Comparison of ENCODE assay signal across 9 cellular contexts in genomic region chr4:186587416-186588018, GRCh38. TPM values are rescaled to one million over a fixed set of nuclear protein-coding genes. Genes with fewer than 3 reads are reported as not detected.
DNase-seq lines count a peak whose midpoint lies in the region; ATAC-seq, FAIRE-seq and TF ChIP-seq lines count a peak whose summit lies in the region.
"Had no signal": no experiment of that assay in that cellular context is flagged by ENCODE, and none has a peak within 500 bp of the region (broad histone marks: within the 10 kb centered on the region; RNA-seq: fewer than 3 reads in every experiment).

No MANE protein-coding gene starts in this region.

- H3K4me3 Mint-ChIP-seq in WTC11 (no peak overlapping the region), chondrocyte (ENCODE audit: unreplicated experiment) (no peak overlapping the region)
- H3K4me3 Mint-ChIP-seq: dendritic cell treated with granulocyte-macrophage colony-stimulating factor and Interleukin-4, amounts not matched to agents 40 ng/mL and 50 ng/mL, for 4 days had no signal

- 0 out of 2 replicates have a peak, but pooled peaks cover 2% of the 10 kb centered on the region for H3K4me1 ChIP-seq in HepG2 (ENCODE audit: insufficient read depth, low read length)

- TF ChIP-seq EP300 in HepG2 (IDR thresholded peaks at IDR 0.05; ENCODE audit: low read depth in 2 of 2, low read length in 2 of 2) (no peak), HepG2 (CRISPR knock-in tag; IDR thresholded peaks at IDR 0.05; ENCODE audit: borderline replicate concordance) (no peak)

- no peak overlapping the region for H2AFZ ChIP-seq in HepG2 (ENCODE audit: low read length)

- H3K36me3 ChIP-seq in HepG2 (replicated peaks in 1 of 2; ENCODE audit: control insufficient read depth in 1 of 2, insufficient read depth in 2 of 2, low read length in 2 of 2) = peaks cover 26 to 64% of the 10 kb centered on the region in 2 experiments

- no TSS peak for BruUV-seq in HepG2 (replicated peaks; lab: Mats Ljungman, UMichigan)

- in situ Hi-C loops in HepG2 (cut with HindIII; ENCODE audit: extremely low pct_ligation_motif_present, low pct_unique_long_range_greater_than_20kb) = loop anchor here (10.0 kb wide), 1 partner anchor 283 kb away; no protein-coding TSS in a partner anchor

- intact Hi-C loops in HepG2 (cut with micrococcal nuclease; ENCODE audit: unreplicated experiment) = loop anchor here (1.0 kb wide), 2 partner anchors 114 to 290 kb away; no protein-coding TSS in a partner anchor

- TF ChIP-seq CTCF in D721Med (IDR thresholded peaks at IDR 0.05; ENCODE audit: insufficient read depth, missing control alignments) (peak; percentile 89), WTC11 (IDR thresholded peaks at IDR 0.05) (peak; percentile 86), chondrocyte (IDR thresholded peaks at IDR 0.05) (peak; percentile 99), HepG2 (CRISPR knock-in tag; IDR thresholded peaks at IDR 0.05) (peak; percentile 69)

- H3K9me3 ChIP-seq in HepG2 (ENCODE audit: low read length) = no peaks in the 10 kb centered on the region

- peaks cover 2% of the 10 kb centered on the region; the same call in 1 of the 2 replicates for H3K4me1 Mint-ChIP-seq in WTC11
- peaks cover 23% of the 10 kb centered on the region for H3K4me1 Mint-ChIP-seq in chondrocyte (ENCODE audit: low read depth)

- no peak overlapping the region for H3K4me2 ChIP-seq in HepG2 (ENCODE audit: low read depth, low read length)

- no peak for FAIRE-seq in D721Med (lab: Jason Lieb, UNC)
- peak; percentile 36 for FAIRE-seq in HepG2 (lab: Jason Lieb, UNC)

- peak; percentile 36; the same call in 1 of the 2 replicates for TF ChIP-seq RAD21 in HepG2 (CRISPR knock-in tag; IDR thresholded peaks at IDR 0.05)

- POLR2A ChIA-PET in WTC11 (lab: Charles Lee) = interaction anchor here (1.4 kb wide), 1 partner anchor 133 kb away, joined by 3 read pairs; no protein-coding TSS in a partner anchor
- POLR2A ChIA-PET in HepG2 (lab: Yijun Ruan, JAX) = no interaction called here

- no peaks in the 10 kb centered on the region for H3K27me3 ChIP-seq in HepG2 (ENCODE audit: control insufficient read depth in 1 of 2, insufficient read depth in 2 of 2, low read length in 2 of 2)

- CTCF ChIA-PET in WTC11 (lab: Charles Lee) (interaction anchor here (0.8 to 1.6 kb wide), 9 partner anchors 14 to 289 kb away, joined by 3 to 8 read pairs (median 5); no protein-coding TSS in a partner anchor), HepG2 (lab: Yijun Ruan, JAX; ENCODE audit: low intra/inter-chr PET ratio, low total read pairs) (interaction anchor here (1.7 to 2.3 kb wide), 2 partner anchors 115 to 291 kb away, joined by 7 to 20 read pairs; no protein-coding TSS in a partner anchor)

- H3K27me3 Mint-ChIP-seq in WTC11 (ENCODE audit: low read depth) (no peaks in the 10 kb centered on the region), chondrocyte (ENCODE audit: low read depth) (no peaks in the 10 kb centered on the region)
- H3K27me3 Mint-ChIP-seq: dendritic cell treated with granulocyte-macrophage colony-stimulating factor and Interleukin-4, amounts not matched to agents 40 ng/mL and 50 ng/mL, for 4 days had no signal

- H3K27ac Mint-ChIP-seq in WTC11 (no peak overlapping the region), chondrocyte (ENCODE audit: unreplicated experiment) (peak overlapping the region; percentile 42)
- H3K27ac Mint-ChIP-seq: dendritic cell treated with granulocyte-macrophage colony-stimulating factor and Interleukin-4, amounts not matched to agents 40 ng/mL and 50 ng/mL, for 4 days had no signal

- no peak overlapping the region for H3K9ac ChIP-seq in HepG2 (ENCODE audit: insufficient read depth, low read depth, low read length)

- no peak overlapping the region for H3K4me3 ChIP-seq in HepG2 (replicated peaks in 1 of 3; ENCODE audit: insufficient read depth in 1 of 3, low read depth in 2 of 3, low read length in 3 of 3)

- H3K9me3 Mint-ChIP-seq in WTC11 (peaks cover 6% of the 10 kb centered on the region), chondrocyte (ENCODE audit: low read depth) (no peaks in the 10 kb centered on the region)

- H3K36me3 Mint-ChIP-seq in WTC11 (peaks cover 55% of the 10 kb centered on the region), chondrocyte (ENCODE audit: low read depth) (peaks cover 41% of the 10 kb centered on the region)

- ATAC-seq in GM19372 (IDR thresholded peaks at IDR 0.05; ENCODE audit: low read depth, unreplicated experiment) (peak; percentile 83), WTC11 (peak; percentile 47; the same call in 1 of the 2 replicates), HepG2 (peak; percentile 78)

- H4K20me1 ChIP-seq in HepG2 (ENCODE audit: insufficient read depth, low read length) = peaks cover 3% of the 10 kb centered on the region; the same call in 1 of the 2 replicates

- TF ChIP-seq POLR2A in HepG2 (IDR thresholded peaks at IDR 0.05; ENCODE audit: insufficient read depth in 1 of 2, low read depth in 2 of 2, low read length in 2 of 2) = no peak

- DNase-seq in D721Med (ENCODE audit: insufficient read length, low spot score) (no peak), HuH-7 (ENCODE audit: low spot score) (peak; percentile 5), WTC11 (ENCODE audit: low spot score) (peak; percentile 72), chondrocyte (ENCODE audit: low spot score) (no peak), HepG2 (ENCODE audit: low spot score) (peak; percentile 48), NCI-H1930 (lab: John Stamatoyannopoulos, UW) (no peak)
- DNase-seq in stimulated activated CD8-positive, alpha-beta memory T cell treated with anti-CD3 and anti-CD28 coated beads, Interleukin-12 subunit alpha, Interleukin-12 subunit beta, amount 100 ng/mL, for 1 hour (ENCODE audit: low read depth) = peak; percentile 41

- no peaks in the 10 kb centered on the region for H3K79me2 ChIP-seq in HepG2 (ENCODE audit: insufficient read depth, low read length)

- H3K27ac ChIP-seq in HepG2 (ENCODE audit: extremely low read length, insufficient read depth, low read length) = no peak overlapping the region

- 56% methylated on average over 4 of the region's 4 CpGs for WGBS in HepG2 (ENCODE audit: low lambda C conversion rate)

TF ChIP-seq in WTC11, 78 proteins besides CTCF, POLR2A, EP300 and RAD21 (continues in another document):
- TF ChIP-seq SOX15 (CRISPR knock-in tag; IDR thresholded peaks at IDR 0.05) (no peak), KAT7 (CRISPR knock-in tag; IDR thresholded peaks at IDR 0.05; ENCODE audit: borderline replicate concordance) (no peak), ZNF121 (CRISPR knock-in tag; IDR thresholded peaks at IDR 0.05) (no peak), ERG (CRISPR knock-in tag; IDR thresholded peaks at IDR 0.05) (no peak)

TF ChIP-seq in HepG2, 621 proteins besides CTCF, POLR2A, EP300 and RAD21:
- TF ChIP-seq CBFB (CRISPR knock-in tag; IDR thresholded peaks at IDR 0.05) (no peak), SMC3 (IDR thresholded peaks at IDR 0.05; ENCODE audit: low read length) (peak; percentile 76), STAG1 (CRISPR knock-in tag; IDR thresholded peaks at IDR 0.05) (peak; percentile 63), ZNF691 (CRISPR knock-in tag; IDR thresholded peaks at IDR 0.05; ENCODE audit: borderline replicate concordance, low read depth) (no peak), ZBTB33 (CRISPR knock-in tag; IDR thresholded peaks at IDR 0.05) (peak; percentile 40; the same call in 1 of the 2 replicates)

RNA-seq across cellular contexts. Expression of gene MTNR1A, which starts 32.1 kb away (rescaled TPM):
- 0.73 to 1.0 TPM (median 0.73 TPM) in 3 replicates for total RNA-seq in WTC11 (2021)
- 0.44 TPM in 1 of 3 replicates, not detected in the others for total RNA-seq in chondrocyte
- total RNA-seq in HepG2 (2016; rRNA removed; fragmentation: Illumina TruSeq; extraction: Trizol) = not detected in 2 replicates
- total RNA-seq in HepG2 (2016; cell fraction: cytosol; rRNA removed; fragmentation: Illumina TruSeq; extraction: Trizol; ENCODE audit: low read depth) = not detected in 2 replicates
- not detected in 2 replicates for total RNA-seq in HepG2 (2016; cell fraction: insoluble cytoplasmic fraction; rRNA removed; fragmentation: Illumina TruSeq; extraction: Trizol)
- not detected in 2 replicates for total RNA-seq in HepG2 (2016; cell fraction: membrane; rRNA removed; fragmentation: Illumina TruSeq; extraction: Trizol)
- not detected in 2 replicates for total RNA-seq in HepG2 (2016; cell fraction: nucleus; rRNA removed; fragmentation: Illumina TruSeq; extraction: Trizol)
- 0.08 TPM in 1 of 2 replicates, not detected in the other for polyA plus RNA-seq in HepG2 (2011; rRNA removed)
- not detected in 2 replicates for polyA plus RNA-seq in HepG2 (2011; cell fraction: cytosol; rRNA removed)
- polyA plus RNA-seq in HepG2 (2011; cell fraction: nucleus; rRNA removed) = not detected in 2 replicates
- not detected in 2 replicates for polyA plus RNA-seq in HepG2 (2012)
- polyA plus RNA-seq in HepG2 (2016; cell fraction: cytosol; fragmentation: Illumina TruSeq; extraction: Trizol; ENCODE audit: low read depth) = not detected in 2 replicates
- not detected in 2 replicates for polyA plus RNA-seq in HepG2 (2016; cell fraction: insoluble cytoplasmic fraction; fragmentation: Illumina TruSeq; extraction: Trizol; ENCODE audit: low read depth)
- polyA plus RNA-seq in HepG2 (2016; cell fraction: membrane; fragmentation: Illumina TruSeq; extraction: Trizol; ENCODE audit: low read depth) = not detected in 2 replicates
- polyA plus RNA-seq in HepG2 (2016; cell fraction: nucleus; fragmentation: Illumina TruSeq; extraction: Trizol; ENCODE audit: insufficient read depth, low read depth) = not detected in 2 replicates
- polyA minus RNA-seq in HepG2 (2011; rRNA and poly(A)+ RNA removed; ENCODE audit: low replicate concordance) = 0.40 TPM in 1 of 2 replicates, not detected in the other
- not detected in 2 replicates for polyA minus RNA-seq in HepG2 (2011; cell fraction: cytosol; rRNA and poly(A)+ RNA removed)
- polyA minus RNA-seq in HepG2 (2011; cell fraction: nucleus; rRNA and poly(A)+ RNA removed) = not detected in 2 replicates

Comparison
In these comparisons a context has a peak if more than half of its experiments do, and no peak if none do; other contexts are left out.
1. DNase-seq: peak in HuH-7 (single experiment), WTC11 (single experiment), HepG2 (single experiment) and stimulated activated CD8-positive, alpha-beta memory T cell treated with anti-CD3 and anti-CD28 coated beads, Interleukin-12 subunit alpha, Interleukin-12 subunit beta, amount 100 ng/mL, for 1 hour (single experiment); none in D721Med (single experiment), chondrocyte (single experiment) and NCI-H1930 (0 of 2).
2. Peak in every context shown above with its lines, with median percentiles within 50 percentile points of each other: CTCF ChIP-seq and ATAC-seq.